Comparison of ENCODE assay signal across 1 cellular context in genomic region chr2:102294802-102295489, GRCh38.
TF ChIP-seq lines count a peak whose summit lies in the region.

No MANE protein-coding gene starts in this region.

TF ChIP-seq in K562, 482 proteins besides CTCF, POLR2A, EP300 and RAD21:
- TF ChIP-seq MAX (CRISPR knock-in tag; IDR thresholded peaks at IDR 0.05) (no peak), HMG20B (CRISPR knock-in tag; IDR thresholded peaks at IDR 0.05) (no peak), MAZ (CRISPR knock-in tag; conservative IDR thresholded peaks at IDR 0.05 in 1 of 2, IDR thresholded peaks at IDR 0.05 in 1 of 2) (no peak), ZNF584 (CRISPR knock-in tag; IDR thresholded peaks at IDR 0.05; ENCODE audit: low read depth) (no peak), NFRKB (IDR thresholded peaks at IDR 0.05; ENCODE audit: low read depth) (no peak), SRSF3 (IDR thresholded peaks at IDR 0.05; ENCODE audit: insufficient read depth, low read length) (no peak), SIN3A (IDR thresholded peaks at IDR 0.05; ENCODE audit: borderline replicate concordance in 2 of 2, control insufficient read depth in 1 of 2, low read depth in 2 of 2, low read length in 2 of 2) (no peak), ESRRB (CRISPR knock-in tag; IDR thresholded peaks at IDR 0.05; ENCODE audit: borderline replicate concordance) (no peak), ATF4 (CRISPR knock-in tag; IDR thresholded peaks at IDR 0.05) (no peak), MLLT1 (IDR thresholded peaks at IDR 0.05) (no peak), MECOM (CRISPR knock-in tag; IDR thresholded peaks at IDR 0.05) (no peak)
TF ChIP-seq in K562: peak in this region for 0.
